In genomic region chr16:79595916-79596450, GRCh38 we compare ENCODE assay signal across 10 cellular contexts. TPM values are rescaled to one million over a fixed set of nuclear protein-coding genes. Genes with fewer than 3 reads are reported as not detected.
DNase-seq lines count a peak whose midpoint lies in the region; ATAC-seq and TF ChIP-seq lines count a peak whose summit lies in the region.
"Had no signal": no experiment of that assay in that cellular context is flagged by ENCODE, and none has a peak within 500 bp of the region (broad histone marks: within the 10 kb centered on the region; RNA-seq: fewer than 3 reads in every experiment).

No MANE protein-coding gene starts in this region.

- H3K4me3 Mint-ChIP-seq in CD4-positive, alpha-beta T cell = peak overlapping the region; percentile 89
- peak overlapping the region; percentile 88 to 90 (median 89) for H3K4me3 Mint-ChIP-seq in T-cell

- WGBS in ovary, 3 donors = 21 to 46% (median 25%) methylated on average over 7 of the region's 7 CpGs

- POLR2A ChIA-PET in CD4-positive, alpha-beta T cell (lab: Charles Lee) = no interaction called here
- POLR2A ChIA-PET in T-cell (lab: Charles Lee) = no interaction called here

- H3K4me1 ChIP-seq in fibroblast of lung (ENCODE audit: control insufficient read depth, extremely low read depth, insufficient read depth, low read length) (no peaks in the 10 kb centered on the region), ovary (ENCODE audit: insufficient read depth) (peaks cover 4% of the 10 kb centered on the region)

- TF ChIP-seq CTCF in CD4-positive, alpha-beta T cell (IDR thresholded peaks at IDR 0.05) = no peak
- TF ChIP-seq CTCF in fibroblast of lung (conservative IDR thresholded peaks at IDR 0.05 in 1 of 2, IDR thresholded peaks at IDR 0.05 in 1 of 2; ENCODE audit: low read depth in 1 of 2, low read length in 2 of 2) (no peak), ovary (IDR thresholded peaks at IDR 0.05) (no peak), GM10266 (IDR thresholded peaks at IDR 0.05; ENCODE audit: control insufficient read depth, insufficient read depth, low read depth, missing control alignments) (no peak)

- no peak for ATAC-seq in CD4-positive, alpha-beta T cell (ENCODE audit: poor library complexity)
- no peak for ATAC-seq in T-cell (replicated peaks in 1 of 4)
- no peak for ATAC-seq in HG03342 (IDR thresholded peaks at IDR 0.05; ENCODE audit: unreplicated experiment)
- ATAC-seq in HG03457 (IDR thresholded peaks at IDR 0.05; ENCODE audit: unreplicated experiment) = no peak

- no peak for TF ChIP-seq EP300 in ovary (IDR thresholded peaks at IDR 0.05)

- peaks cover 26% of the 10 kb centered on the region for H3K36me3 Mint-ChIP-seq in CD4-positive, alpha-beta T cell (ENCODE audit: low read depth)
- peaks cover 13% of the 10 kb centered on the region for H3K36me3 Mint-ChIP-seq in T-cell

- no peak for DNase-seq in CD4-positive, alpha-beta T cell
- DNase-seq in T-cell = no peak
- no peak for DNase-seq in fibroblast of lung (ENCODE audit: low read depth in 2 of 2)
- no peak for DNase-seq in ovary
- DNase-seq in retina = no peak
- DNase-seq in GM10266 (ENCODE audit: extremely low spot score) = no peak
- DNase-seq: KBM-7, nucleus accumbens had no signal

- H3K36me3 ChIP-seq in fibroblast of lung (ENCODE audit: control insufficient read depth, insufficient read depth, low read length) = no peaks in the 10 kb centered on the region
- no peaks in the 10 kb centered on the region for H3K36me3 ChIP-seq in ovary

- H4K20me1 ChIP-seq in fibroblast of lung (ENCODE audit: control insufficient read depth, extremely low read depth, insufficient read depth, low read length) = no peaks in the 10 kb centered on the region

- peaks cover 29% of the 10 kb centered on the region for H3K79me2 ChIP-seq in fibroblast of lung (ENCODE audit: control insufficient read depth, insufficient read depth, low read length)

- H3K27ac Mint-ChIP-seq in CD4-positive, alpha-beta T cell = peak overlapping the region; percentile 80
- peak overlapping the region; percentile 71 to 77 for H3K27ac Mint-ChIP-seq in T-cell

- H2AFZ ChIP-seq in fibroblast of lung (ENCODE audit: low read length) = no peak overlapping the region

- H3K4me1 Mint-ChIP-seq in CD4-positive, alpha-beta T cell (ENCODE audit: low read depth) = peaks cover 51% of the 10 kb centered on the region
- peaks cover 32 to 58% (median 37%) of the 10 kb centered on the region in 3 donors for H3K4me1 Mint-ChIP-seq in T-cell

- H3K9me3 ChIP-seq in CD4-positive, alpha-beta T cell (ENCODE audit: control insufficient read depth, low read length) = no peaks in the 10 kb centered on the region
- H3K9me3 ChIP-seq in fibroblast of lung (ENCODE audit: control insufficient read depth, insufficient read depth, low read depth, low read length) = no peaks in the 10 kb centered on the region
- no peaks in the 10 kb centered on the region for H3K9me3 ChIP-seq in ovary

- no peak for TF ChIP-seq POLR2A in ovary (IDR thresholded peaks at IDR 0.05)

- intact Hi-C loops in CD4-positive, alpha-beta T cell (cut with DNase I, micrococcal nuclease) = no loop called here
- intact Hi-C loops in ovary (cut with DNase I) = loop anchor here in 2 of 4 donors (10.0 kb wide), 2 partner anchors 181 to 1091 kb away; no protein-coding TSS in a partner anchor

- peaks cover 6% of the 10 kb centered on the region for H3K27me3 Mint-ChIP-seq in CD4-positive, alpha-beta T cell
- H3K27me3 Mint-ChIP-seq in T-cell = peaks cover 0 to 2% of the 10 kb centered on the region in 2 donors

- H3K27ac ChIP-seq in CD4-positive, alpha-beta T cell (ENCODE audit: low read depth, low read length) = no peak overlapping the region
- H3K27ac ChIP-seq in fibroblast of lung (ENCODE audit: insufficient read depth, low read length) (no peak overlapping the region), ovary (peak overlapping the region; percentile 46 to 79)

- no peaks in the 10 kb centered on the region for H3K9me3 Mint-ChIP-seq in CD4-positive, alpha-beta T cell
- no peaks in the 10 kb centered on the region for H3K9me3 Mint-ChIP-seq in T-cell

- CTCF ChIA-PET in CD4-positive, alpha-beta T cell (lab: Charles Lee) = no interaction called here
- CTCF ChIA-PET in T-cell (lab: Charles Lee) = no interaction called here

- peak overlapping the region; percentile 37 to 81 (median 69) for H3K4me3 ChIP-seq in fibroblast of lung (replicated peaks in 1 of 4; ENCODE audit: control extremely low read depth in 1 of 4, insufficient read depth in 1 of 4, low read depth in 3 of 4, low read length in 4 of 4)
- peak overlapping the region; percentile 73 for H3K4me3 ChIP-seq in ovary

- no peak overlapping the region for H3K9ac ChIP-seq in fibroblast of lung (ENCODE audit: insufficient read depth, low read length)

- no peaks in the 10 kb centered on the region for H3K27me3 ChIP-seq in CD4-positive, alpha-beta T cell (ENCODE audit: control insufficient read depth, insufficient read depth, low read length)
- H3K27me3 ChIP-seq in fibroblast of lung (ENCODE audit: control insufficient read depth, insufficient read depth, low read length) (no peaks in the 10 kb centered on the region), ovary (no peaks in the 10 kb centered on the region)

- H3K4me2 ChIP-seq in fibroblast of lung (ENCODE audit: extremely low read depth, insufficient read depth, low read length) = peak overlapping the region; percentile 88

RNA-seq across cellular contexts. Expression of gene MAF, which starts 4.6 kb away (rescaled TPM):
- 10 to 100 TPM; 36.0 to 36.2 TPM for total RNA-seq in CD4-positive, alpha-beta T cell
- total RNA-seq in T-cell = 10 to 100 TPM; 31.0 to 80.6 (median 51.3) TPM
- total RNA-seq in fibroblast of lung = 26.7 and 27.7 TPM in 2 replicates
- 6.6 and 14.0 TPM in 2 replicates for polyA plus RNA-seq in fibroblast of lung
- polyA plus RNA-seq in fibroblast of lung (2012) = 9.8 and 20.8 TPM in 2 replicates
- 2.0 and 7.1 TPM in 2 replicates for polyA minus RNA-seq in fibroblast of lung (ENCODE audit: low replicate concordance)
- 100 to 1,000 TPM in 3 of 7 donors, 10 to 100 TPM in 4; 61.5 to 196 (median 83.5) TPM for total RNA-seq in ovary
- 10 to 100 TPM; 41.1 to 41.5 TPM for polyA plus RNA-seq in ovary

Comparison
In these comparisons a context has a peak if more than half of its experiments do, and no peak if none do; other contexts are left out.
1. H3K27ac ChIP-seq: peak in ovary (2 of 2); none in CD4-positive, alpha-beta T cell (single experiment) and fibroblast of lung (single experiment).